ENCODE assay signal across 14 cellular contexts in the genomic region with DNA sequence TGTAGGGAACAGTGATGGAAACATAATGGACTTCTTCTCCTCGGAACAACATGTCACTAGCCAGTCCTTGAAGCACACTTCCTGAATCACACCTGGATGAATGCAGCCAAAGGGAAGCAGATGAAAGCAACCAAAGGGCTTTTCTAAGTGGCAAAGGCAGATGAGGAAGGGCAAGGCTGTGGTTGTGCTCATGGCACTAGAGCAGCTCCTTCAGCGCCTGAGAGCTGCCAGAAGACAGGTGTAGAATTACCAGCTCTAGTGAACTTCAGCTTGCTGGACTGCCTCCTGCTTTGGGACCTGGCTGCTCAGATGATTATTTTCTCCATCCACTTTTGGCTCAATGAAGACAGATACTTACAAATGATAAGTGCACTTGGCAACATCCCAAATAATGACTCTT.
"Had no signal": no experiment of that assay in that cellular context is flagged by ENCODE, and none has a peak within 500 bp of the region (broad histone marks: within the 10 kb centered on the region; RNA-seq: fewer than 3 reads in every experiment).

No MANE protein-coding gene starts in this region.

- H3K27me3 ChIP-seq: cardiac muscle cell, esophagus muscularis mucosa, heart right ventricle, neural progenitor cell had no signal

- ATAC-seq: heart right ventricle; naive thymus-derived CD4-positive, alpha-beta T cell; stimulated activated naive CD8-positive, alpha-beta T cell treated with anti-CD3 and anti-CD28 coated beads, Interleukin-15, Interleukin-2, amounts not matched to agents 100 U/mL and 50 U/mL, for 24 hours had no signal

- H3K27ac ChIP-seq: cardiac muscle cell, esophagus muscularis mucosa, heart right ventricle, neural progenitor cell, WERI-Rb-1 had no signal

- FAIRE-seq: endothelial cell of umbilical vein had no signal

- H3K4me3 ChIP-seq: cardiac muscle cell, esophagus muscularis mucosa, heart right ventricle, neural progenitor cell had no signal

- H3K36me3 ChIP-seq: cardiac muscle cell, esophagus muscularis mucosa, heart right ventricle, neural progenitor cell, WERI-Rb-1 had no signal

- H3K9me3 ChIP-seq: esophagus muscularis mucosa, heart right ventricle had no signal

- H3K4me1 ChIP-seq: esophagus muscularis mucosa, heart right ventricle had no signal

- DNase-seq: activated CD4-positive, alpha-beta T cell treated with anti-CD3 and anti-CD28 coated beads, Interleukin-2, amount 50 U/mL, for 4 hours; effector CD8-positive, alpha-beta T cell; heart right ventricle; immature natural killer cell; mesenchymal stem cell; naive thymus-derived CD4-positive, alpha-beta T cell; stimulated activated naive CD8-positive, alpha-beta T cell treated with anti-CD3 and anti-CD28 coated beads, Interleukin-15, Interleukin-2, amounts not matched to agents 100 U/mL and 50 U/mL, for 24 hours; substantia nigra; trophoblast cell; WERI-Rb-1 had no signal
